ENCODE assay signal across 7 cellular contexts in genomic region chr5:56665112-56665511, GRCh38.
A peak's percentile ranks its signal among the peaks of the same experiment; 100 is the strongest.
DNase-seq lines count a peak whose midpoint lies in the region; ATAC-seq and TF ChIP-seq lines count a peak whose summit lies in the region.
"Not testable (repeated sequence)": the region's sequence is repeated elsewhere in the genome, so short reads cannot be mapped to it uniquely, and the experiment has no call there.

No MANE protein-coding gene starts in this region.

- H3K36me3 ChIP-seq in IMR-90 (ENCODE audit: control insufficient read depth, insufficient read depth, low read length); brain microvascular endothelial cell (replicated peaks); fibroblast of lung (ENCODE audit: control insufficient read depth, insufficient read depth, low read length): not testable (repeated sequence)

- H3K27me3 ChIP-seq in IMR-90 (ENCODE audit: control insufficient read depth, insufficient read depth, low read length); brain microvascular endothelial cell (replicated peaks); fibroblast of lung (ENCODE audit: control insufficient read depth, insufficient read depth, low read length): not testable (repeated sequence)

- not testable (repeated sequence) for H4K5ac ChIP-seq in IMR-90 (ENCODE audit: low read depth, low read length)

- CTCF ChIA-PET in IMR-90 (lab: Yijun Ruan, JAX), result not testable (repeated sequence)

- not testable (repeated sequence) for H2BK5ac ChIP-seq in IMR-90 (ENCODE audit: low read depth, low read length, poor library complexity, severe bottlenecking)

- not testable (repeated sequence) for H3K79me2 ChIP-seq in fibroblast of lung (ENCODE audit: control insufficient read depth, insufficient read depth, low read length)

- not testable (repeated sequence) for BruUV-seq in IMR-90 (replicated peaks; lab: Mats Ljungman, UMichigan)

- not testable (repeated sequence) for H2BK120ac ChIP-seq in IMR-90 (ENCODE audit: low read depth, low read length)

- not testable (repeated sequence) for TF ChIP-seq POLR2A in IMR-90 (IDR thresholded peaks at IDR 0.05; ENCODE audit: low read depth, low read length)

- DNase-seq in Daoy (ENCODE audit: low read depth) (peak; percentile 33), IMR-90 (peak; percentile 74), NCI-H526 (lab: John Stamatoyannopoulos, UW) (peak; percentile 7 to 27), SW 1271 (lab: John Stamatoyannopoulos, UW) (peak; percentile 7 to 31), brain microvascular endothelial cell (peak; percentile 71), fibroblast of lung (ENCODE audit: low read depth in 2 of 2) (peak; percentile 38 to 78), kidney tubule cell (ENCODE audit: low spot score) (peak; percentile 71)

- not testable (repeated sequence) for H3K4me3 ChIP-seq in IMR-90 (ENCODE audit: insufficient read depth, low read depth, low read length); brain microvascular endothelial cell (ENCODE audit: low read depth, low read length); fibroblast of lung (replicated peaks in 1 of 4; ENCODE audit: control extremely low read depth in 1 of 4, insufficient read depth in 1 of 4, low read depth in 3 of 4, low read length in 4 of 4)

- not testable (repeated sequence) for H2AFZ ChIP-seq in IMR-90 (replicated peaks; ENCODE audit: low read length, poor library complexity); fibroblast of lung (ENCODE audit: low read length)

- intact Hi-C loops in IMR-90 (cut with micrococcal nuclease), result not testable (repeated sequence)

- H4K91ac ChIP-seq in IMR-90 (ENCODE audit: insufficient read depth, low read depth, low read length), result not testable (repeated sequence)

- TF ChIP-seq CTCF in IMR-90 (conservative IDR thresholded peaks at IDR 0.05; ENCODE audit: low read depth, low read length); brain microvascular endothelial cell (IDR thresholded peaks at IDR 0.05; ENCODE audit: low read depth, low read length, missing control alignments); fibroblast of lung (conservative IDR thresholded peaks at IDR 0.05 in 1 of 2, IDR thresholded peaks at IDR 0.05 in 1 of 2; ENCODE audit: low read depth in 1 of 2, low read length in 2 of 2): not testable (repeated sequence)

- H3K18ac ChIP-seq in IMR-90 (ENCODE audit: low read depth, low read length), result not testable (repeated sequence)

- not testable (repeated sequence) for H3K9me1 ChIP-seq in IMR-90 (ENCODE audit: insufficient read depth, low read length)

- dilution Hi-C loops in IMR-90 (cut with HindIII; ENCODE audit: low sequenced_read_pairs, unreplicated experiment), result not testable (repeated sequence)

- WGBS in IMR-90 (ENCODE audit: extremely low coverage in 2 of 2, insufficient read length in 1 of 2), 2 experiments, result no CpG with 5 or more reads among the region's 3 CpGs

- in situ Hi-C loops in IMR-90 (cut with MboI; ENCODE audit: low sequenced_read_pairs); brain microvascular endothelial cell (cut with HindIII; ENCODE audit: low pct_ligation_motif_present, low sequenced_read_pairs): not testable (repeated sequence)

- TF ChIP-seq RAD21 in IMR-90 (IDR thresholded peaks at IDR 0.05; ENCODE audit: low read length), result not testable (repeated sequence)

- H4K8ac ChIP-seq in IMR-90 (ENCODE audit: low read depth in 2 of 2, low read length in 2 of 2), result not testable (repeated sequence)

- not testable (repeated sequence) for ATAC-seq in IMR-90 (ENCODE audit: low read depth)

- H2BK15ac ChIP-seq in IMR-90 (ENCODE audit: low read depth, low read length), result not testable (repeated sequence)

- H3K14ac ChIP-seq in IMR-90 (replicated peaks; ENCODE audit: low read depth, low read length), result not testable (repeated sequence)

- not testable (repeated sequence) for H3K27ac ChIP-seq in IMR-90 (ENCODE audit: insufficient read depth, low read length); brain microvascular endothelial cell; fibroblast of lung (ENCODE audit: insufficient read depth, low read length)

- not testable (repeated sequence) for H2AK9ac ChIP-seq in IMR-90 (replicated peaks; ENCODE audit: low read depth, low read length, poor library complexity)

- H3K4me1 ChIP-seq in IMR-90 (ENCODE audit: control insufficient read depth, insufficient read depth, low read length); fibroblast of lung (ENCODE audit: control insufficient read depth, extremely low read depth, insufficient read depth, low read length): not testable (repeated sequence)

- not testable (repeated sequence) for H3K23ac ChIP-seq in IMR-90 (ENCODE audit: low read depth, low read length)

- H2AK5ac ChIP-seq in IMR-90 (ENCODE audit: low read depth, low read length), result not testable (repeated sequence)

- H3K9ac ChIP-seq in IMR-90 (ENCODE audit: low read depth, low read length); fibroblast of lung (ENCODE audit: insufficient read depth, low read length): not testable (repeated sequence)

- not testable (repeated sequence) for H2BK20ac ChIP-seq in IMR-90 (ENCODE audit: low read depth, low read length)

- H3K9me3 ChIP-seq in IMR-90 (ENCODE audit: control insufficient read depth, insufficient read depth, low read length); fibroblast of lung (ENCODE audit: control insufficient read depth, insufficient read depth, low read depth, low read length): not testable (repeated sequence)

- not testable (repeated sequence) for H4K20me1 ChIP-seq in IMR-90 (ENCODE audit: insufficient read depth, low read length); fibroblast of lung (ENCODE audit: control insufficient read depth, extremely low read depth, insufficient read depth, low read length)

- not testable (repeated sequence) for H3K4me2 ChIP-seq in IMR-90 (ENCODE audit: low read depth, low read length); fibroblast of lung (ENCODE audit: extremely low read depth, insufficient read depth, low read length)

- H3K56ac ChIP-seq in IMR-90 (ENCODE audit: extremely low read depth, insufficient read depth, low read length), result not testable (repeated sequence)

- H3K79me1 ChIP-seq in IMR-90 (ENCODE audit: low read depth in 1 of 2, low read length in 2 of 2), result not testable (repeated sequence)

- H3K4ac ChIP-seq in IMR-90 (ENCODE audit: low read depth, low read length), result not testable (repeated sequence)

- POLR2A ChIA-PET in IMR-90 (lab: Charles Lee; ENCODE audit: unreplicated experiment), result not testable (repeated sequence)

TF ChIP-seq in IMR-90, 13 proteins besides CTCF, POLR2A, EP300 and RAD21:
- peak; percentile 3; the same call in 1 of the 2 replicates for TF ChIP-seq FOS (IDR thresholded peaks at IDR 0.05; ENCODE audit: low read depth, low read length)

Comparison
In these comparisons a context has a peak if more than half of its experiments do, and no peak if none do; other contexts are left out.
1. DNase-seq: peak in every context shown above with its lines; median percentile 74 in IMR-90; 71 in brain microvascular endothelial cell; 71 in kidney tubule cell; 58 in fibroblast of lung; 33 in Daoy; 19 in SW 1271; 17 in NCI-H526.